In genomic region chr1:145013353-145013752, GRCh38 we compare ENCODE assay signal across 7 cellular contexts.
DNase-seq lines count a peak whose midpoint lies in the region; ATAC-seq and TF ChIP-seq lines count a peak whose summit lies in the region.
"Not testable (repeated sequence)": the region's sequence is repeated elsewhere in the genome, so short reads cannot be mapped to it uniquely, and the experiment has no call there.

No MANE protein-coding gene starts in this region.

- not testable (repeated sequence) for DNase-seq in OCI-LY7 (ENCODE audit: low spot score)

- H3K27ac Mint-ChIP-seq in stimulated activated memory B cell treated with anti-CD40 and anti-IgM and Interleukin-4, amounts not matched to agents 10 μg/mL and 1 μg/mL and 100 μg/mL, for 72 hours = not testable (repeated sequence)

- H3K9me3 ChIP-seq in OCI-LY7 (ENCODE audit: low read length) = not testable (repeated sequence)

- H3K4me3 ChIP-seq in OCI-LY7 (ENCODE audit: low read depth, low read length, poor library complexity, severe bottlenecking) = not testable (repeated sequence)

- H4K20me1 ChIP-seq in OCI-LY7 (ENCODE audit: insufficient read depth, low read length) = not testable (repeated sequence)

- intact Hi-C loops in OCI-LY7 (cut with micrococcal nuclease; ENCODE audit: unreplicated experiment) = not testable (repeated sequence)

- not testable (repeated sequence) for H3K36me3 ChIP-seq in OCI-LY7 (ENCODE audit: insufficient read depth, low read length)

- H3K27me3 Mint-ChIP-seq in stimulated activated memory B cell treated with anti-CD40 and anti-IgM and Interleukin-4, amounts not matched to agents 10 μg/mL and 1 μg/mL and 100 μg/mL, for 72 hours = not testable (repeated sequence)

- H3K9me3 Mint-ChIP-seq in stimulated activated memory B cell treated with anti-CD40 and anti-IgM and Interleukin-4, amounts not matched to agents 10 μg/mL and 1 μg/mL and 100 μg/mL, for 72 hours = not testable (repeated sequence)

- peak; percentile 46 for ATAC-seq in GM18498 (IDR thresholded peaks at IDR 0.05; ENCODE audit: unreplicated experiment)
- ATAC-seq in GM18867 (IDR thresholded peaks at IDR 0.05; ENCODE audit: unreplicated experiment) = peak; percentile 57
- ATAC-seq in GM19351 (IDR thresholded peaks at IDR 0.05; ENCODE audit: unreplicated experiment) = peak; percentile 43
- peak; percentile 29 for ATAC-seq in HG02759 (IDR thresholded peaks at IDR 0.05; ENCODE audit: unreplicated experiment)
- peak; percentile 31 for ATAC-seq in HG02885 (IDR thresholded peaks at IDR 0.05; ENCODE audit: poor library complexity, unreplicated experiment)
- ATAC-seq in stimulated activated memory B cell treated with anti-CD40 and anti-IgM and Interleukin-4, amounts not matched to agents 10 μg/mL and 1 μg/mL and 100 μg/mL, for 72 hours = peak; percentile 57

- peak overlapping the region; percentile 39 for H3K27ac ChIP-seq in OCI-LY7 (ENCODE audit: low read depth, low read length, poor library complexity, severe bottlenecking)

- H3K9me2 ChIP-seq in OCI-LY7 (ENCODE audit: insufficient read depth, low read length) = not testable (repeated sequence)

- CTCF ChIA-PET in OCI-LY7 (lab: Charles Lee; ENCODE audit: unreplicated experiment) = not testable (repeated sequence)

- H3K4me1 Mint-ChIP-seq in stimulated activated memory B cell treated with anti-CD40 and anti-IgM and Interleukin-4, amounts not matched to agents 10 μg/mL and 1 μg/mL and 100 μg/mL, for 72 hours = peaks cover 11% of the 10 kb centered on the region

- H3K4me3 Mint-ChIP-seq in stimulated activated memory B cell treated with anti-CD40 and anti-IgM and Interleukin-4, amounts not matched to agents 10 μg/mL and 1 μg/mL and 100 μg/mL, for 72 hours = not testable (repeated sequence)

- H3K4me2 ChIP-seq in OCI-LY7 (ENCODE audit: low read length) = not testable (repeated sequence)

- H3K4me1 ChIP-seq in OCI-LY7 (ENCODE audit: insufficient read depth, low read length, poor library complexity, severe bottlenecking) = not testable (repeated sequence)

- not testable (repeated sequence) for TF ChIP-seq CTCF in OCI-LY7 (conservative IDR thresholded peaks at IDR 0.05; ENCODE audit: low read length)

- not testable (repeated sequence) for H3K36me3 Mint-ChIP-seq in stimulated activated memory B cell treated with anti-CD40 and anti-IgM and Interleukin-4, amounts not matched to agents 10 μg/mL and 1 μg/mL and 100 μg/mL, for 72 hours

- H2AFZ ChIP-seq in OCI-LY7 (ENCODE audit: low read length) = not testable (repeated sequence)

- POLR2A ChIA-PET in OCI-LY7 (lab: Charles Lee) = not testable (repeated sequence)

- not testable (repeated sequence) for BruUV-seq in OCI-LY7 (replicated peaks; lab: Mats Ljungman, UMichigan)

- H3K79me2 ChIP-seq in OCI-LY7 (ENCODE audit: insufficient read depth, low read depth, low read length) = not testable (repeated sequence)
